ENCODE assay signal across 16 cellular contexts in the genomic region with DNA sequence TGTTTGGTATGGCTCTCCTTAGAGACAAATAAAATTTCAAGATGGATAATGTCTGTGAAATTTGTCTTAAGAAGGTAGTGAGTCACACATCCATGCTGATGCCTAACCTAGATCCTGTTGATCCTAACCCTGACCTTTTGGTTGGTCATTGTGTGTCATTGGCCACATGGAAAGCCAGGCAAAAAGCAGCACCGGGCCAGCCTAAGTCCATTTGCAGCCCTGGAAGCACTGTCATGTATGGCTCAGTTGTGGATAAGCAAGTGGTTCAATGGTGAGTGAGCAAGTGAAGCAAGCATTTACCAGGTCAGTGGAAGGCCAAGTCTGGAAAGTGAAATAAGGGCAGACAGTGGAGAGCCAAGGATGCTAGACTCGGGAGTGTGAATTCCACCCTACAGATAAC. TPM values are rescaled to one million over a fixed set of nuclear protein-coding genes. Genes with fewer than 3 reads are reported as not detected.
DNase-seq lines count a peak whose midpoint lies in the region; ATAC-seq and TF ChIP-seq lines count a peak whose summit lies in the region.
"Had no signal": no experiment of that assay in that cellular context is flagged by ENCODE, and none has a peak within 500 bp of the region (broad histone marks: within the 10 kb centered on the region; RNA-seq: fewer than 3 reads in every experiment).

No MANE protein-coding gene starts in this region.

- H3K4me3 Mint-ChIP-seq in HFFc6, result no peak overlapping the region
- H3K4me3 Mint-ChIP-seq: CD4-positive, CD25-positive, alpha-beta regulatory T cell had no signal

- H3K4me3 ChIP-seq in fibroblast of villous mesenchyme (ENCODE audit: low read depth, low read length) (no peak overlapping the region), Peyer's patch (no peak overlapping the region), H7 (ENCODE audit: insufficient read depth, low read depth, low read length) (no peak overlapping the region)
- H3K4me3 ChIP-seq: SJCRH30 had no signal

- DNase-seq in EL, result peak; percentile 52
- DNase-seq in HFFc6, result peak; percentile 23
- peak; percentile 56 for DNase-seq in RKO (ENCODE audit: low spot score)
- peak; percentile 14 for DNase-seq in fibroblast of villous mesenchyme (ENCODE audit: low read depth)
- no peak for DNase-seq in Peyer's patch
- no peak for DNase-seq in H7
- DNase-seq: CD4-positive, CD25-positive, alpha-beta regulatory T cell; DMS79; GDM1; NCI-H1048; NCI-H1694; RPMI8226; SJCRH30 had no signal

- no peaks in the 10 kb centered on the region for H3K36me3 ChIP-seq in Peyer's patch
- no peaks in the 10 kb centered on the region for H3K36me3 ChIP-seq in H7 (replicated peaks; ENCODE audit: control insufficient read depth, insufficient read depth, low read length)
- H3K36me3 ChIP-seq: SJCRH30 had no signal

- TF ChIP-seq CTCF in HFFc6 (IDR thresholded peaks at IDR 0.05) (no peak), fibroblast of villous mesenchyme (IDR thresholded peaks at IDR 0.05; ENCODE audit: insufficient read depth, low read depth, low read length) (no peak), Peyer's patch (IDR thresholded peaks at IDR 0.05) (no peak)

- H3K9me3 ChIP-seq in Peyer's patch, result no peaks in the 10 kb centered on the region
- H3K9me3 ChIP-seq: SJCRH30 had no signal

- no peak for TF ChIP-seq POLR2A in Peyer's patch (IDR thresholded peaks at IDR 0.05)

- H3K9me3 Mint-ChIP-seq in HFFc6, result no peaks in the 10 kb centered on the region

- H3K27ac Mint-ChIP-seq in HFFc6, result no peak overlapping the region

- no peak overlapping the region for H3K27ac ChIP-seq in Peyer's patch
- H3K27ac ChIP-seq: SJCRH30 had no signal

- no peaks in the 10 kb centered on the region for H3K4me1 ChIP-seq in Peyer's patch
- H3K4me1 ChIP-seq: SJCRH30 had no signal

- H3K36me3 Mint-ChIP-seq in HFFc6 (ENCODE audit: low read depth), result no peaks in the 10 kb centered on the region
- H3K36me3 Mint-ChIP-seq: CD4-positive, CD25-positive, alpha-beta regulatory T cell; IgD-negative memory B cell had no signal

- H3K27me3 ChIP-seq in Peyer's patch (no peaks in the 10 kb centered on the region), H7 (ENCODE audit: control insufficient read depth, insufficient read depth, low read length) (no peaks in the 10 kb centered on the region)
- H3K27me3 ChIP-seq: SJCRH30 had no signal

- ATAC-seq in GM21515 (IDR thresholded peaks at IDR 0.05; ENCODE audit: unreplicated experiment) (no peak), GM18858 (IDR thresholded peaks at IDR 0.05; ENCODE audit: unreplicated experiment) (no peak)

- H3K4me1 Mint-ChIP-seq in HFFc6 (ENCODE audit: low read depth), result peaks cover 25% of the 10 kb centered on the region
- H3K4me1 Mint-ChIP-seq: CD4-positive, CD25-positive, alpha-beta regulatory T cell; IgD-negative memory B cell had no signal

- peaks cover 6% of the 10 kb centered on the region for H3K27me3 Mint-ChIP-seq in HFFc6 (ENCODE audit: insufficient read depth)

RNA-seq across cellular contexts. Expression of a gene that starts 12.1 kb away (rescaled TPM):
- 10 to 100 TPM; 53.3 to 66.1 (median 60.3) TPM for total RNA-seq in HFFc6 (2021; fragmentation: NEBNext Ultra II Directional; extraction: Animal tissue kit (Norgen Biotek cat#: 25700))
- 71.8 and 90.2 TPM in 2 replicates for total RNA-seq in fibroblast of villous mesenchyme
- 10 to 100 TPM; 27.3 to 71.0 (median 29.9) TPM for total RNA-seq in Peyer's patch
- 137 and 143 TPM in 2 replicates for total RNA-seq in H7 (2014; rRNA removed; shearing (Covaris generic))

Comparison
In these comparisons a context has a peak if more than half of its experiments do, and no peak if none do; other contexts are left out.
1. DNase-seq: peak in EL (single experiment), HFFc6 (single experiment), RKO (single experiment) and fibroblast of villous mesenchyme (single experiment); none in Peyer's patch (0 of 3) and H7 (single experiment).